Comparison of ENCODE assay signal across 20 cellular contexts in the genomic region with DNA sequence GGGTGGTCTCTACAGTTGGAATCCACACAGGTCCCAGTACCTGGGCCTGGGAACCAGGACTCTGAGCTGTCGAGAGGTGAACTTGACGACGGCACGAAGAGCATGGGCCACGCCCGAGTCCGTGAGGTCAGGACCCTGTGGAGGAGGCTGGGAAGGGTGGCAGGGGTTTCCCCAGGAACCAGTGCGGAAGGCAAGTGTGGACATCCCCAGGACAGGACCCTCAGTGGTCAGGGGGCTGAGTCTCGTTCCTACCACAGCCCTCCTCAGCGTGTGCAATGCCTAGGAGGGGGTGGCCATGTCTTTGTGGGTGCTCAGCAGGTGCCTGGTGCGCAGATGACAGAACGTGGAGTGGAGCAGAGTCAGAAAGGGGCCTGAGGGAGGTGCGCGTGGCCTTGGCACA.
DNase-seq lines count a peak whose midpoint lies in the region; ATAC-seq and TF ChIP-seq lines count a peak whose summit lies in the region.
"Had no signal": no experiment of that assay in that cellular context is flagged by ENCODE, and none has a peak within 500 bp of the region (broad histone marks: within the 10 kb centered on the region; RNA-seq: fewer than 3 reads in every experiment).

No MANE protein-coding gene starts in this region.

- H3K4me2 ChIP-seq in BLaER1 treated with 17β-estradiol and CSF1 and Interleukin-3, amounts not matched to agents 10 nM and 100 nM, result peak overlapping the region; percentile 27 to 94 (median 72)
- H3K4me2 ChIP-seq: GM23338 had no signal

- no peaks in the 10 kb centered on the region for H3K36me3 Mint-ChIP-seq in activated T-cell treated with anti-CD3 and anti-CD28 coated beads, Interleukin-2, amount 50 U/mL, for 24 hours (ENCODE audit: low read depth)
- peaks cover 3% of the 10 kb centered on the region for H3K36me3 Mint-ChIP-seq in central memory CD8-positive, alpha-beta T cell (ENCODE audit: insufficient read depth)
- no peaks in the 10 kb centered on the region for H3K36me3 Mint-ChIP-seq in osteocyte (ENCODE audit: unreplicated experiment)
- H3K36me3 Mint-ChIP-seq: CD4-positive, CD25-positive, alpha-beta regulatory T cell; CD8-positive, alpha-beta T cell had no signal

- peak overlapping the region in 1 of 10 experiments; percentile 16; a peak in 1 of 20 replicates for H3K4me3 ChIP-seq in BLaER1 treated with 17β-estradiol and CSF1 and Interleukin-3, amounts not matched to agents 10 nM and 100 nM
- H3K4me3 ChIP-seq: GM23338 had no signal

- no peak for TF ChIP-seq CTCF in osteocyte (IDR thresholded peaks at IDR 0.05)

- H3K27ac ChIP-seq in BLaER1 treated with 17β-estradiol and CSF1 and Interleukin-3, amounts not matched to agents 10 nM and 100 nM, result peak overlapping the region in 10 of 11 experiments; percentile 66 to 85 (median 75); a peak in 20 of 22 replicates
- H3K27ac ChIP-seq: 22Rv1, C4-2B had no signal

- no peaks in the 10 kb centered on the region for H3K27me3 ChIP-seq in BLaER1 treated with 17β-estradiol and CSF1 and Interleukin-3, amounts not matched to agents 10 nM and 100 nM
- H3K27me3 ChIP-seq: BE2C had no signal

- no peak for ATAC-seq in central memory CD8-positive, alpha-beta T cell (replicated peaks; ENCODE audit: extremely low read depth, poor library complexity, severe bottlenecking)
- ATAC-seq: CD8-positive, alpha-beta T cell; GM23338; HCT116 had no signal

- no peaks in the 10 kb centered on the region for H4K20me1 ChIP-seq in BLaER1 treated with 17β-estradiol and CSF1 and Interleukin-3, amounts not matched to agents 10 nM and 100 nM

- H3K27me3 Mint-ChIP-seq in activated T-cell treated with anti-CD3 and anti-CD28 coated beads, Interleukin-2, amount 50 U/mL, for 24 hours, result no peaks in the 10 kb centered on the region
- H3K27me3 Mint-ChIP-seq in central memory CD8-positive, alpha-beta T cell, result no peaks in the 10 kb centered on the region
- H3K27me3 Mint-ChIP-seq in osteocyte (ENCODE audit: unreplicated experiment), result no peaks in the 10 kb centered on the region
- H3K27me3 Mint-ChIP-seq: CD4-positive, CD25-positive, alpha-beta regulatory T cell had no signal

- H3K36me3 ChIP-seq in BLaER1 treated with 17β-estradiol and CSF1 and Interleukin-3, amounts not matched to agents 10 nM and 100 nM, result no peaks in the 10 kb centered on the region
- H3K36me3 ChIP-seq: BE2C had no signal

- peak overlapping the region in 8 of 11 experiments; percentile 1 to 53 (median 23); a peak in 5 of 22 replicates for H3K9ac ChIP-seq in BLaER1 treated with 17β-estradiol and CSF1 and Interleukin-3, amounts not matched to agents 10 nM and 100 nM

- H3K9me3 Mint-ChIP-seq in activated T-cell treated with anti-CD3 and anti-CD28 coated beads, Interleukin-2, amount 50 U/mL, for 24 hours, result no peaks in the 10 kb centered on the region
- H3K9me3 Mint-ChIP-seq in central memory CD8-positive, alpha-beta T cell, result peaks cover 10% of the 10 kb centered on the region
- peaks cover 51% of the 10 kb centered on the region for H3K9me3 Mint-ChIP-seq in osteocyte (ENCODE audit: unreplicated experiment)

- intact Hi-C loops in posterior vena cava (cut with DNase I), result loop anchor here in 1 of 2 donors (5.0 kb wide), 1 partner anchor 602 kb away; no protein-coding TSS in a partner anchor

- peak overlapping the region; percentile 40 for H3K27ac Mint-ChIP-seq in activated T-cell treated with anti-CD3 and anti-CD28 coated beads, Interleukin-2, amount 50 U/mL, for 24 hours
- H3K27ac Mint-ChIP-seq in central memory CD8-positive, alpha-beta T cell (ENCODE audit: low read depth), result peak overlapping the region; percentile 90
- H3K27ac Mint-ChIP-seq in osteocyte (ENCODE audit: unreplicated experiment), result no peak overlapping the region
- H3K27ac Mint-ChIP-seq: CD4-positive, CD25-positive, alpha-beta regulatory T cell; CD8-positive, alpha-beta T cell; GM23338 had no signal

- H3K4me3 Mint-ChIP-seq in activated T-cell treated with anti-CD3 and anti-CD28 coated beads, Interleukin-2, amount 50 U/mL, for 24 hours, result no peak overlapping the region
- H3K4me3 Mint-ChIP-seq in central memory CD8-positive, alpha-beta T cell, result no peak overlapping the region
- no peak overlapping the region for H3K4me3 Mint-ChIP-seq in osteocyte (ENCODE audit: unreplicated experiment)
- H3K4me3 Mint-ChIP-seq: CD4-positive, CD25-positive, alpha-beta regulatory T cell; CD8-positive, alpha-beta T cell; GM23338; H9 had no signal

- peaks cover 47% of the 10 kb centered on the region for H3K4me1 Mint-ChIP-seq in activated T-cell treated with anti-CD3 and anti-CD28 coated beads, Interleukin-2, amount 50 U/mL, for 24 hours (ENCODE audit: low read depth)
- H3K4me1 Mint-ChIP-seq in central memory CD8-positive, alpha-beta T cell, result peaks cover 64% of the 10 kb centered on the region
- no peaks in the 10 kb centered on the region for H3K4me1 Mint-ChIP-seq in osteocyte (ENCODE audit: unreplicated experiment)
- H3K4me1 Mint-ChIP-seq: GM23338 had no signal

- peaks cover 0 to 22% (median 0%) of the 10 kb centered on the region in 11 experiments; a peak in 4 of 22 replicates for H3K9me3 ChIP-seq in BLaER1 treated with 17β-estradiol and CSF1 and Interleukin-3, amounts not matched to agents 10 nM and 100 nM (replicated peaks in 1 of 11)
- H3K9me3 ChIP-seq: BE2C, Caco-2 had no signal

- DNase-seq in activated T-cell treated with anti-CD3 and anti-CD28 coated beads, Interleukin-2, amount 50 U/mL, for 24 hours, result no peak
- no peak for DNase-seq in activated T-cell treated with anti-CD3 and anti-CD28 coated beads for 4 hours
- DNase-seq in central memory CD8-positive, alpha-beta T cell (ENCODE audit: low spot score in 2 of 2), result no peak
- peak; percentile 41 for DNase-seq in posterior vena cava (ENCODE audit: low spot score)
- DNase-seq in NCI-H2196 treated with DMSO at 0.1 percent for 48 hours (lab: John Stamatoyannopoulos, UW; ENCODE audit: unreplicated experiment), result no peak
- no peak for DNase-seq in osteocyte (ENCODE audit: extremely low spot score, unreplicated experiment)
- DNase-seq in DMS53 treated with DMSO at 0.1 percent for 48 hours (lab: John Stamatoyannopoulos, UW; ENCODE audit: unreplicated experiment), result no peak
- DNase-seq: BE2C; Caco-2; CD4-positive, CD25-positive, alpha-beta regulatory T cell; CD8-positive, alpha-beta T cell; DMS153; DMS79; GF-D8; H9 had no signal

- peaks cover 43 to 63% (median 54%) of the 10 kb centered on the region in 10 experiments for H3K4me1 ChIP-seq in BLaER1 treated with 17β-estradiol and CSF1 and Interleukin-3, amounts not matched to agents 10 nM and 100 nM
- H3K4me1 ChIP-seq: BE2C, Caco-2 had no signal
